Comparison of ENCODE assay signal across 17 cellular contexts in genomic region chr13:43964698-43965097, GRCh38.
DNase-seq lines count a peak whose midpoint lies in the region; ATAC-seq, FAIRE-seq and TF ChIP-seq lines count a peak whose summit lies in the region.
"Had no signal": no experiment of that assay in that cellular context is flagged by ENCODE, and none has a peak within 500 bp of the region (broad histone marks: within the 10 kb centered on the region; RNA-seq: fewer than 3 reads in every experiment).

No MANE protein-coding gene starts in this region.

- H2BK5ac ChIP-seq in mesendoderm (ENCODE audit: low read length) (no peak overlapping the region), neuronal stem cell (ENCODE audit: low read length) (no peak overlapping the region)

- H4K8ac ChIP-seq in mesendoderm (ENCODE audit: low read depth, low read length) (no peak overlapping the region), neuronal stem cell (ENCODE audit: low read depth, low read length) (no peak overlapping the region)

- no peak overlapping the region for H3K56ac ChIP-seq in mesendoderm (ENCODE audit: low read length)

- H2AK5ac ChIP-seq in mesendoderm (ENCODE audit: low read length) (no peak overlapping the region), neuronal stem cell (ENCODE audit: low read depth, low read length) (no peak overlapping the region)

- TF ChIP-seq CTCF in endodermal cell (conservative IDR thresholded peaks at IDR 0.05) (no peak), WERI-Rb-1 (IDR thresholded peaks at IDR 0.05; ENCODE audit: low read depth, low read length) (no peak)

- no peak overlapping the region for H3K14ac ChIP-seq in neuronal stem cell (ENCODE audit: low read length)

- DNase-seq in immature natural killer cell, result no peak
- peak; percentile 14 for DNase-seq in mesendoderm
- no peak for DNase-seq in neuronal stem cell (ENCODE audit: low spot score)
- no peak for DNase-seq in endodermal cell
- DNase-seq in stimulated activated naive B cell treated with anti-CD40 and anti-IgM and Interleukin-4, amounts not matched to agents 10 μg/mL and 1 μg/mL and 100 μg/mL, for 72 hours, result no peak
- DNase-seq in WERI-Rb-1, result no peak
- DNase-seq: 8988T; CD4-positive, alpha-beta memory T cell; DMS153; DMS79; GF-D8 had no signal

- H4K5ac ChIP-seq in mesendoderm (ENCODE audit: low read length), result no peak overlapping the region

- H3K36me3 Mint-ChIP-seq in immature natural killer cell (peaks cover 0 to 4% (median 0%) of the 10 kb centered on the region in 3 donors), endodermal cell (ENCODE audit: low read depth) (peaks cover 5% of the 10 kb centered on the region)
- peaks cover 0 to 1% of the 10 kb centered on the region in 2 donors for H3K36me3 Mint-ChIP-seq in stimulated activated naive B cell treated with anti-CD40 and anti-IgM and Interleukin-4, amounts not matched to agents 10 μg/mL and 1 μg/mL and 100 μg/mL, for 72 hours
- H3K36me3 Mint-ChIP-seq: CD4-positive, alpha-beta memory T cell had no signal

- H3K4ac ChIP-seq in mesendoderm (ENCODE audit: low read depth, low read length) (no peak overlapping the region), neuronal stem cell (ENCODE audit: low read length) (no peak overlapping the region)

- no peaks in the 10 kb centered on the region for H3K36me3 ChIP-seq in mesendoderm (ENCODE audit: control insufficient read depth, insufficient read depth, low read length)
- H3K36me3 ChIP-seq in neuronal stem cell (replicated peaks in 1 of 2; ENCODE audit: control insufficient read depth in 2 of 2, insufficient read depth in 2 of 2, low read length in 2 of 2), result no peaks in the 10 kb centered on the region
- H3K36me3 ChIP-seq in endodermal cell (ENCODE audit: control insufficient read depth, insufficient read depth, low read length), result no peaks in the 10 kb centered on the region
- no peaks in the 10 kb centered on the region for H3K36me3 ChIP-seq in WERI-Rb-1
- H3K36me3 ChIP-seq: BLaER1, HAP-1 had no signal

- H3K27me3 Mint-ChIP-seq in immature natural killer cell (ENCODE audit: low read depth in 3 of 3) (no peaks in the 10 kb centered on the region), endodermal cell (ENCODE audit: insufficient read depth) (no peaks in the 10 kb centered on the region)
- H3K27me3 Mint-ChIP-seq in stimulated activated naive B cell treated with anti-CD40 and anti-IgM and Interleukin-4, amounts not matched to agents 10 μg/mL and 1 μg/mL and 100 μg/mL, for 72 hours, result no peaks in the 10 kb centered on the region

- H3K27ac Mint-ChIP-seq in immature natural killer cell (peak overlapping the region in 2 of 6 donors; percentile 47 to 81), endodermal cell (no peak overlapping the region)
- H3K27ac Mint-ChIP-seq in stimulated activated naive B cell treated with anti-CD40 and anti-IgM and Interleukin-4, amounts not matched to agents 10 μg/mL and 1 μg/mL and 100 μg/mL, for 72 hours, result no peak overlapping the region
- H3K27ac Mint-ChIP-seq: CD14-positive monocyte; CD4-positive, alpha-beta memory T cell had no signal

- H3K23ac ChIP-seq in mesendoderm (ENCODE audit: low read length) (no peak overlapping the region), neuronal stem cell (ENCODE audit: low read depth, low read length, poor library complexity) (no peak overlapping the region)

- no peak overlapping the region for H2BK15ac ChIP-seq in mesendoderm (replicated peaks; ENCODE audit: low read depth)
- H2BK15ac ChIP-seq in neuronal stem cell (ENCODE audit: low read length), result no peak overlapping the region

- H3K27me3 ChIP-seq in mesendoderm (ENCODE audit: insufficient read depth, low read length, poor library complexity) (no peaks in the 10 kb centered on the region), neuronal stem cell (ENCODE audit: control insufficient read depth in 3 of 3, insufficient read depth in 3 of 3, low read depth in 1 of 3, low read length in 3 of 3) (no peaks in the 10 kb centered on the region), endodermal cell (ENCODE audit: control insufficient read depth, insufficient read depth, low read length, poor library complexity, severe bottlenecking) (no peaks in the 10 kb centered on the region), WERI-Rb-1 (ENCODE audit: insufficient read depth, low read depth, severe bottlenecking) (no peaks in the 10 kb centered on the region)
- H3K27me3 ChIP-seq: BLaER1 had no signal

- H3K4me3 Mint-ChIP-seq in immature natural killer cell (peak overlapping the region in 4 of 5 donors; percentile 12 to 36 (median 22)), endodermal cell (no peak overlapping the region)
- H3K4me3 Mint-ChIP-seq in stimulated activated naive B cell treated with anti-CD40 and anti-IgM and Interleukin-4, amounts not matched to agents 10 μg/mL and 1 μg/mL and 100 μg/mL, for 72 hours, result no peak overlapping the region
- H3K4me3 Mint-ChIP-seq: CD14-positive monocyte; CD4-positive, alpha-beta memory T cell had no signal

- H3K9ac ChIP-seq in mesendoderm (ENCODE audit: low read length), result no peak overlapping the region
- H3K9ac ChIP-seq in neuronal stem cell (ENCODE audit: low read depth, low read length, poor library complexity), result no peak overlapping the region
- no peak overlapping the region for H3K9ac ChIP-seq in endodermal cell (ENCODE audit: extremely low read depth, low read length, poor library complexity, severe bottlenecking)
- H3K9ac ChIP-seq: BLaER1 had no signal

- H3K4me1 ChIP-seq in mesendoderm (ENCODE audit: control insufficient read depth, low read depth, low read length) (no peaks in the 10 kb centered on the region), neuronal stem cell (ENCODE audit: control insufficient read depth in 2 of 2, insufficient read depth in 1 of 2, low read depth in 1 of 2, low read length in 2 of 2) (no peaks in the 10 kb centered on the region), endodermal cell (ENCODE audit: control insufficient read depth, insufficient read depth, low read length) (no peaks in the 10 kb centered on the region)
- H3K4me1 ChIP-seq: BLaER1, HAP-1 had no signal

- H3K4me1 Mint-ChIP-seq in immature natural killer cell, result peaks cover 22 to 29% of the 10 kb centered on the region in 2 donors
- peaks cover 8% of the 10 kb centered on the region for H3K4me1 Mint-ChIP-seq in endodermal cell
- no peaks in the 10 kb centered on the region for H3K4me1 Mint-ChIP-seq in stimulated activated naive B cell treated with anti-CD40 and anti-IgM and Interleukin-4, amounts not matched to agents 10 μg/mL and 1 μg/mL and 100 μg/mL, for 72 hours
- H3K4me1 Mint-ChIP-seq: CD14-positive monocyte; CD4-positive, alpha-beta memory T cell had no signal

- H3K9me3 Mint-ChIP-seq in immature natural killer cell (no peaks in the 10 kb centered on the region), endodermal cell (peaks cover 14% of the 10 kb centered on the region)
- peaks cover 0 to 2% of the 10 kb centered on the region in 2 donors for H3K9me3 Mint-ChIP-seq in stimulated activated naive B cell treated with anti-CD40 and anti-IgM and Interleukin-4, amounts not matched to agents 10 μg/mL and 1 μg/mL and 100 μg/mL, for 72 hours

- H3K79me1 ChIP-seq in mesendoderm (ENCODE audit: low read length), result no peaks in the 10 kb centered on the region
- no peaks in the 10 kb centered on the region for H3K79me1 ChIP-seq in neuronal stem cell (ENCODE audit: low read depth, low read length)

- peaks cover 0 to 1% of the 10 kb centered on the region in 2 donors for H3K9me3 ChIP-seq in neuronal stem cell (replicated peaks in 1 of 2; ENCODE audit: control insufficient read depth in 2 of 2, insufficient read depth in 1 of 2, low read depth in 1 of 2, low read length in 2 of 2)
- no peaks in the 10 kb centered on the region for H3K9me3 ChIP-seq in endodermal cell (ENCODE audit: control insufficient read depth, low read length)
- H3K9me3 ChIP-seq in WERI-Rb-1 (ENCODE audit: severe bottlenecking), result no peaks in the 10 kb centered on the region
- H3K9me3 ChIP-seq: HAP-1 had no signal

- no peak for ATAC-seq in GM21723 (IDR thresholded peaks at IDR 0.05; ENCODE audit: unreplicated experiment)
- no peak for ATAC-seq in stimulated activated naive B cell treated with anti-CD40 and anti-IgM and Interleukin-4, amounts not matched to agents 10 μg/mL and 1 μg/mL and 100 μg/mL, for 72 hours (replicated peaks)
- ATAC-seq: HepG2 had no signal

- peak overlapping the region; percentile 24 for H2AFZ ChIP-seq in neuronal stem cell (ENCODE audit: low read length)

- peak; percentile 37 for FAIRE-seq in TTC549 (lab: Jason Lieb, UNC)
- FAIRE-seq: HepG2 had no signal

- no peak overlapping the region for H2BK12ac ChIP-seq in neuronal stem cell (ENCODE audit: low read length)

- H3K18ac ChIP-seq in mesendoderm (ENCODE audit: low read length) (no peak overlapping the region), neuronal stem cell (ENCODE audit: low read length) (no peak overlapping the region)

- H3K4me3 ChIP-seq in mesendoderm (ENCODE audit: low read length) (no peak overlapping the region), neuronal stem cell (ENCODE audit: low read length in 2 of 2) (no peak overlapping the region), endodermal cell (ENCODE audit: low read length) (no peak overlapping the region), WERI-Rb-1 (ENCODE audit: low read depth, low read length) (no peak overlapping the region)
- H3K4me3 ChIP-seq: BLaER1, HAP-1 had no signal

- H3K27ac ChIP-seq in mesendoderm (ENCODE audit: low read depth, low read length), result no peak overlapping the region
- H3K27ac ChIP-seq in neuronal stem cell (replicated peaks; ENCODE audit: low read length), result no peak overlapping the region
- H3K27ac ChIP-seq in endodermal cell (ENCODE audit: low read depth, low read length), result no peak overlapping the region
- no peak overlapping the region for H3K27ac ChIP-seq in WERI-Rb-1
- H3K27ac ChIP-seq: BLaER1 had no signal

- no peaks in the 10 kb centered on the region for H3K79me2 ChIP-seq in mesendoderm (ENCODE audit: control insufficient read depth, insufficient read depth, low read length)

- H2BK120ac ChIP-seq in mesendoderm (ENCODE audit: low read depth, low read length) (no peak overlapping the region), neuronal stem cell (ENCODE audit: low read depth, low read length) (no peak overlapping the region)

- no peak overlapping the region for H4K91ac ChIP-seq in neuronal stem cell (ENCODE audit: low read depth, low read length, poor library complexity)

- H3K4me2 ChIP-seq in mesendoderm (ENCODE audit: low read length) (no peak overlapping the region), neuronal stem cell (ENCODE audit: insufficient read depth, low read length, poor library complexity, severe bottlenecking) (no peak overlapping the region)
- H3K4me2 ChIP-seq: BLaER1 had no signal

- no CpG with 5 or more reads among the region's 1 CpG for WGBS in mesendoderm (ENCODE audit: extremely low coverage, insufficient coverage, low lambda C conversion rate)
- no CpG with 5 or more reads among the region's 1 CpG for WGBS in neuronal stem cell (ENCODE audit: extremely low coverage in 2 of 2, insufficient read length in 2 of 2, insufficient replicate concordance in 1 of 2), 2 donors
- WGBS in endodermal cell (ENCODE audit: insufficient coverage in 1 of 2, insufficient read length in 1 of 2), 2 experiments, result 83 to 96% methylated on average over 1 of the region's 1 CpG

Comparison
In these comparisons a context has a peak if more than half of its experiments do, and no peak if none do; other contexts are left out.
1. H3K4me3 Mint-ChIP-seq: peak in immature natural killer cell (4 of 5); none in endodermal cell (single experiment) and stimulated activated naive B cell treated with anti-CD40 and anti-IgM and Interleukin-4, amounts not matched to agents 10 μg/mL and 1 μg/mL and 100 μg/mL, for 72 hours (0 of 2).